ENCODE assay signal across 12 cellular contexts in the genomic region with DNA sequence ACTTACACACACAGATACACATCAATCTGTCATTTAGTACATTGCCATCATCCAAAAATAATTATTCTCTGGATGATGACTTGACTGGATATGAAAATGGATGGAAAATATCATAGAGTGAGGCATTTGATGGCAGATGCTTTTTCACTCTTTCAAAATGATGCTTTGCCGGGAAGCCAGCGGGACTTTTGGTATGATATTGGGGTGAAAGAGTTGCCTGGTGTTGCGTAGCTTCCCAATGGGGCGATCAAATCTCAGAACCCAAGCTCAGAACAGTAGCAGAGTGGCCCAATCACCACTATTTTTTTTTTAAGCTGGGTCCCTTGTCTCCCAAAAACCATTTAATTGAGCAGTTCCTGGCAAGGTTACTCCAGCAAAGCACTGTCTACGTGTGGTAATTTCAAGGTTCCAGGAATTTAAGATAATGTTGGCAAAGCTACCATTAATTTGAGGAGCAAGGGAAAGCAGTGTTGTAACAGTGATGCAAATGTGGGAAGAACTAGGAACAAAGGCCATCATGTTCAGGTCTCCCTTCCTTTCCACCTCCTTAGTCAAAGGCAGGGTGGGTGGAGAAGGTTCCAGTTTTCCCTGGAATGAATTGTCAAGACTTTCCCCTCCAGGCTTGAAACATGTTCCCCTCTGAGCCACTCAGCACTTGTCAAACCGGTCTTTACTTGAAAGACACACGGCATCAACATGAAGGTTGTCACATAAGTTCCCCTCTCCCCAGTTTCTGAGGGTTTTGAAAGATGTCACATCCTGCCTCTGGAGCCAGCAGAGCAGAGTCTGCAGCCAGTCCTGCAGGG.
DNase-seq lines count a peak whose midpoint lies in the region; ATAC-seq and TF ChIP-seq lines count a peak whose summit lies in the region.
"Had no signal": no experiment of that assay in that cellular context is flagged by ENCODE, and none has a peak within 500 bp of the region (broad histone marks: within the 10 kb centered on the region; RNA-seq: fewer than 3 reads in every experiment).

No MANE protein-coding gene starts in this region.

- DNase-seq in AG10803 (ENCODE audit: low read depth) (peak; percentile 68), foreskin keratinocyte (peak; percentile 37 to 71), osteocyte (ENCODE audit: extremely low spot score, unreplicated experiment) (no peak), NCI-H1417 (lab: John Stamatoyannopoulos, UW) (no peak), hippocampal formation (lab: John Stamatoyannopoulos, UW) (no peak)
- DNase-seq in stimulated activated naive CD8-positive, alpha-beta T cell treated with anti-CD3 and anti-CD28 coated beads, Interleukin-15, Interleukin-2, amounts not matched to agents 100 U/mL and 50 U/mL, for 24 hours = no peak
- DNase-seq: DMS79, mucosa of descending colon, NCI-H1105 treated with DMSO at 0.1 percent for 48 hours had no signal

- no peaks in the 10 kb centered on the region for H3K9me3 Mint-ChIP-seq in osteocyte (ENCODE audit: unreplicated experiment)
- H3K9me3 Mint-ChIP-seq: stimulated activated memory B cell treated with anti-CD40 and anti-IgM and Interleukin-4, amounts not matched to agents 10 μg/mL and 1 μg/mL and 100 μg/mL, for 72 hours had no signal

- H3K4me3 ChIP-seq in AG10803 (ENCODE audit: low read length) = no peak overlapping the region
- H3K4me3 ChIP-seq: mucosa of descending colon had no signal

- peak overlapping the region; percentile 19 for H3K27ac ChIP-seq in foreskin keratinocyte

- no peaks in the 10 kb centered on the region for H3K27me3 ChIP-seq in foreskin keratinocyte

- peaks cover 20% of the 10 kb centered on the region for H3K4me1 ChIP-seq in foreskin keratinocyte

- TF ChIP-seq CTCF in AG10803 (conservative IDR thresholded peaks at IDR 0.05; ENCODE audit: low read length) = no peak
- no peak for TF ChIP-seq CTCF in foreskin keratinocyte (conservative IDR thresholded peaks at IDR 0.05)
- no peak for TF ChIP-seq CTCF in osteocyte (IDR thresholded peaks at IDR 0.05)

- peak; percentile 31 for ATAC-seq in SK-N-SH treated with all-trans-retinoic acid at 6 μM for 48 hours
- peak; percentile 78 for ATAC-seq in foreskin keratinocyte
- no peak for ATAC-seq in GM19455 (IDR thresholded peaks at IDR 0.05; ENCODE audit: unreplicated experiment)
- ATAC-seq in stimulated activated naive CD8-positive, alpha-beta T cell treated with anti-CD3 and anti-CD28 coated beads, Interleukin-15, Interleukin-2, amounts not matched to agents 100 U/mL and 50 U/mL, for 24 hours = no peak
- ATAC-seq: mucosa of descending colon; stimulated activated memory B cell treated with anti-CD40 and anti-IgM and Interleukin-4, amounts not matched to agents 10 μg/mL and 1 μg/mL and 100 μg/mL, for 72 hours had no signal

- H3K4me3 Mint-ChIP-seq in osteocyte (ENCODE audit: unreplicated experiment) = no peak overlapping the region
- H3K4me3 Mint-ChIP-seq: stimulated activated memory B cell treated with anti-CD40 and anti-IgM and Interleukin-4, amounts not matched to agents 10 μg/mL and 1 μg/mL and 100 μg/mL, for 72 hours had no signal

- no peaks in the 10 kb centered on the region for H3K27me3 Mint-ChIP-seq in osteocyte (ENCODE audit: unreplicated experiment)
- H3K27me3 Mint-ChIP-seq: stimulated activated memory B cell treated with anti-CD40 and anti-IgM and Interleukin-4, amounts not matched to agents 10 μg/mL and 1 μg/mL and 100 μg/mL, for 72 hours had no signal

- H3K36me3 Mint-ChIP-seq in osteocyte (ENCODE audit: unreplicated experiment) = no peaks in the 10 kb centered on the region
- H3K36me3 Mint-ChIP-seq: stimulated activated memory B cell treated with anti-CD40 and anti-IgM and Interleukin-4, amounts not matched to agents 10 μg/mL and 1 μg/mL and 100 μg/mL, for 72 hours had no signal

- H3K27ac Mint-ChIP-seq in osteocyte (ENCODE audit: unreplicated experiment) = peak overlapping the region; percentile 83
- H3K27ac Mint-ChIP-seq: stimulated activated memory B cell treated with anti-CD40 and anti-IgM and Interleukin-4, amounts not matched to agents 10 μg/mL and 1 μg/mL and 100 μg/mL, for 72 hours had no signal

- H3K4me1 Mint-ChIP-seq in osteocyte (ENCODE audit: unreplicated experiment) = peaks cover 29% of the 10 kb centered on the region
- H3K4me1 Mint-ChIP-seq: stimulated activated memory B cell treated with anti-CD40 and anti-IgM and Interleukin-4, amounts not matched to agents 10 μg/mL and 1 μg/mL and 100 μg/mL, for 72 hours had no signal

TF ChIP-seq in SK-N-SH treated with all-trans-retinoic acid at 6 μM for 48 hours, 23 proteins besides CTCF, POLR2A, EP300 and RAD21:
- TF ChIP-seq ZNF8 (CRISPR knock-in tag; IDR thresholded peaks at IDR 0.05) = no peak

Comparison
In these comparisons a context has a peak if more than half of its experiments do, and no peak if none do; other contexts are left out.
1. DNase-seq: peak in AG10803 (single experiment) and foreskin keratinocyte (2 of 2); none in osteocyte (single experiment), NCI-H1417 (0 of 3), hippocampal formation (0 of 2) and stimulated activated naive CD8-positive, alpha-beta T cell treated with anti-CD3 and anti-CD28 coated beads, Interleukin-15, Interleukin-2, amounts not matched to agents 100 U/mL and 50 U/mL, for 24 hours (single experiment).
2. ATAC-seq: peak in SK-N-SH treated with all-trans-retinoic acid at 6 μM for 48 hours (single experiment) and foreskin keratinocyte (single experiment); none in GM19455 (single experiment) and stimulated activated naive CD8-positive, alpha-beta T cell treated with anti-CD3 and anti-CD28 coated beads, Interleukin-15, Interleukin-2, amounts not matched to agents 100 U/mL and 50 U/mL, for 24 hours (single experiment).